In the genomic region with DNA sequence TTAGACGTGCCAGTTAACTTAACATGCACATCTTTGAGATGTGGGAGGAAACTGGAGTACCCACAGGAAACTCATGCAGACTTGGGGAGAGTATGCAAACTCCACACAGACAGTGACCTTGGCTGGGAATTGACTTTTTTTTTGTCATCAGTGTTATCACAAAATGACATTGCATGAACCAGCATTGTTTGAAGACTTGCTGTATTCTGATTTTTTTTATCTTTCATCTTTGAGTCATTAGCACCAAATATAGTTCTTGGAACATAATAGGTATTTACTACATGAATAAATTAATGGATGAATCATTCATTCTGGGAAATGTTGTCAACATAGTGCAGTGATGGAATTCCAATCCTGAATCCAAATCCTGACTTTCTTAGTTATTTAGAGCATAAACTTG, we compare ENCODE assay signal across 26 cellular contexts.
DNase-seq lines count a peak whose midpoint lies in the region; ATAC-seq, FAIRE-seq and TF ChIP-seq lines count a peak whose summit lies in the region.
"Had no signal": no experiment of that assay in that cellular context is flagged by ENCODE, and none has a peak within 500 bp of the region (broad histone marks: within the 10 kb centered on the region; RNA-seq: fewer than 3 reads in every experiment).

No MANE protein-coding gene starts in this region.

- H3K27ac ChIP-seq in GM23248 (no peak overlapping the region), astrocyte (ENCODE audit: low read depth, low read length) (no peak overlapping the region)
- H3K27ac ChIP-seq: BLaER1 treated with 17β-estradiol and CSF1 and Interleukin-3, amounts not matched to agents 10 nM and 100 nM; upper lobe of right lung had no signal

- H3K79me2 ChIP-seq in GM23248 (ENCODE audit: insufficient read depth), result no peaks in the 10 kb centered on the region
- no peaks in the 10 kb centered on the region for H3K79me2 ChIP-seq in astrocyte (ENCODE audit: insufficient read depth, low read length)

- FAIRE-seq in astrocyte (lab: Jason Lieb, UNC), result peak; percentile 90

- H3K36me3 Mint-ChIP-seq in astrocyte (ENCODE audit: low read depth, unreplicated experiment), result peaks cover 8% of the 10 kb centered on the region

- in situ Hi-C loops in GM23248 (cut with MboI), result no loop called here

- no peaks in the 10 kb centered on the region for H3K27me3 Mint-ChIP-seq in astrocyte (ENCODE audit: low read depth, unreplicated experiment)
- H3K27me3 Mint-ChIP-seq: dendritic cell treated with granulocyte-macrophage colony-stimulating factor and Interleukin-4, amounts not matched to agents 40 ng/mL and 50 ng/mL, for 4 days; progenitor cell of endocrine pancreas had no signal

- H3K9me3 ChIP-seq in GM23248 (ENCODE audit: low read depth) (no peaks in the 10 kb centered on the region), astrocyte (ENCODE audit: insufficient read depth, low read depth, low read length) (no peaks in the 10 kb centered on the region)
- H3K9me3 ChIP-seq: upper lobe of right lung had no signal

- peak overlapping the region; percentile 47 for H3K4me2 ChIP-seq in GM23248 (ENCODE audit: unreplicated experiment)
- H3K4me2 ChIP-seq in astrocyte (ENCODE audit: low read length), result no peak overlapping the region
- H3K4me2 ChIP-seq: BLaER1 treated with 17β-estradiol and CSF1 and Interleukin-3, amounts not matched to agents 10 nM and 100 nM had no signal

- H4K20me1 ChIP-seq in GM23248 (ENCODE audit: insufficient read depth) (no peaks in the 10 kb centered on the region), astrocyte (ENCODE audit: insufficient read depth, low read length) (no peaks in the 10 kb centered on the region)

- H2AFZ ChIP-seq in GM23248 (no peak overlapping the region), astrocyte (ENCODE audit: low read depth, low read length) (no peak overlapping the region)

- no peak overlapping the region for H3K4me3 ChIP-seq in GM23248
- H3K4me3 ChIP-seq in astrocyte (ENCODE audit: insufficient read depth, low read depth, low read length), result no peak overlapping the region
- H3K4me3 ChIP-seq in fibroblast of the aortic adventitia (ENCODE audit: low read depth, low read length), result no peak overlapping the region
- H3K4me3 ChIP-seq: BLaER1 treated with 17β-estradiol and CSF1 and Interleukin-3, amounts not matched to agents 10 nM and 100 nM; upper lobe of right lung had no signal

- DNase-seq in AG08395 (ENCODE audit: low spot score) (peak; percentile 26), GM23248 (peak; percentile 40), astrocyte (ENCODE audit: low read depth) (peak; percentile 71), fibroblast of the aortic adventitia (ENCODE audit: low read depth) (peak; percentile 69), iPS-NIHi7 (ENCODE audit: extremely low spot score) (no peak), RPMI8226 (no peak)
- no peak for DNase-seq in activated T-cell treated with anti-CD3 and anti-CD28 coated beads, Interleukin-2, amount 50 U/mL, for 48 hours
- DNase-seq: activated CD8-positive, alpha-beta T cell treated with anti-CD3 and anti-CD28 coated beads, Interleukin-2, amount 10 ng/mL, durations not matched to agents 7 days and 5 days; activated gamma-delta T cell treated with Interleukin-2 at 50 U/mL for 16 hours; activated T-cell treated with anti-CD3 and anti-CD28 coated beads for 4 hours; caudate nucleus; DND-41; foreskin fibroblast; immature natural killer cell; mesenchymal stem cell; NCI-H2081; NCI-H446; NCI-H82; OCI-M1; SIG-M5; T-helper 1 cell; upper lobe of right lung had no signal

- no peak overlapping the region for H3K4me3 Mint-ChIP-seq in astrocyte (ENCODE audit: unreplicated experiment)
- H3K4me3 Mint-ChIP-seq: activated CD8-positive, alpha-beta T cell treated with anti-CD3 and anti-CD28 coated beads, Interleukin-2, amount 10 ng/mL, durations not matched to agents 7 days and 5 days; dendritic cell treated with granulocyte-macrophage colony-stimulating factor and Interleukin-4, amounts not matched to agents 40 ng/mL and 50 ng/mL, for 4 days; immature natural killer cell had no signal

- H3K36me3 ChIP-seq in GM23248 (ENCODE audit: low read depth) (peaks cover 3% of the 10 kb centered on the region; the same call in 1 of the 2 replicates), astrocyte (ENCODE audit: insufficient read depth, low read length) (no peaks in the 10 kb centered on the region)

- no peaks in the 10 kb centered on the region for H3K9me3 Mint-ChIP-seq in astrocyte (ENCODE audit: unreplicated experiment)
- H3K9me3 Mint-ChIP-seq: dendritic cell treated with granulocyte-macrophage colony-stimulating factor and Interleukin-4, amounts not matched to agents 40 ng/mL and 50 ng/mL, for 4 days; immature natural killer cell had no signal

- no peaks in the 10 kb centered on the region for H3K4me1 Mint-ChIP-seq in astrocyte (ENCODE audit: low read depth, unreplicated experiment)
- H3K4me1 Mint-ChIP-seq: immature natural killer cell had no signal

- peaks cover 21% of the 10 kb centered on the region for H3K4me1 ChIP-seq in GM23248 (ENCODE audit: insufficient read depth)
- H3K4me1 ChIP-seq in astrocyte (ENCODE audit: insufficient read depth, low read length), result peaks cover 6% of the 10 kb centered on the region
- H3K4me1 ChIP-seq: BLaER1 treated with 17β-estradiol and CSF1 and Interleukin-3, amounts not matched to agents 10 nM and 100 nM; upper lobe of right lung had no signal

- ATAC-seq in GM18868 (IDR thresholded peaks at IDR 0.05; ENCODE audit: unreplicated experiment), result no peak
- ATAC-seq: activated CD8-positive, alpha-beta T cell treated with anti-CD3 and anti-CD28 coated beads, Interleukin-2, amount 10 ng/mL, durations not matched to agents 7 days and 5 days; upper lobe of right lung had no signal

- H3K27me3 ChIP-seq in GM23248 (replicated peaks; ENCODE audit: insufficient read depth), result no peaks in the 10 kb centered on the region
- no peaks in the 10 kb centered on the region for H3K27me3 ChIP-seq in astrocyte (ENCODE audit: insufficient read depth, low read length)
- H3K27me3 ChIP-seq: BLaER1 treated with 17β-estradiol and CSF1 and Interleukin-3, amounts not matched to agents 10 nM and 100 nM; upper lobe of right lung had no signal

- 0% methylated on average over 1 of the region's 1 CpG for WGBS in GM23248 (ENCODE audit: low coverage in 1 of 2, low lambda C conversion rate in 2 of 2, missing lambda C conversion rate in 2 of 2), 2 experiments

- TF ChIP-seq CTCF in astrocyte (IDR thresholded peaks at IDR 0.05; ENCODE audit: insufficient read depth, low read depth, low read length), result no peak
- TF ChIP-seq CTCF in fibroblast of the aortic adventitia (IDR thresholded peaks at IDR 0.05; ENCODE audit: insufficient read depth, low read length), result no peak

- peaks cover 14% of the 10 kb centered on the region; the same call in 1 of the 2 replicates for H3F3A ChIP-seq in GM23248 (ENCODE audit: insufficient read depth)

- H3K9ac ChIP-seq in GM23248 (no peak overlapping the region), astrocyte (ENCODE audit: low read length) (no peak overlapping the region)
- H3K9ac ChIP-seq: BLaER1 treated with 17β-estradiol and CSF1 and Interleukin-3, amounts not matched to agents 10 nM and 100 nM had no signal

- no peaks in the 10 kb centered on the region for H3K9me2 ChIP-seq in GM23248 (ENCODE audit: insufficient read depth)

- no peak overlapping the region for H3K27ac Mint-ChIP-seq in astrocyte (ENCODE audit: unreplicated experiment)
- H3K27ac Mint-ChIP-seq: activated CD8-positive, alpha-beta T cell treated with anti-CD3 and anti-CD28 coated beads, Interleukin-2, amount 10 ng/mL, durations not matched to agents 7 days and 5 days; dendritic cell treated with granulocyte-macrophage colony-stimulating factor and Interleukin-4, amounts not matched to agents 40 ng/mL and 50 ng/mL, for 4 days; progenitor cell of endocrine pancreas had no signal

Comparison
In these comparisons a context has a peak if more than half of its experiments do, and no peak if none do; other contexts are left out.
1. DNase-seq: peak in AG08395 (single experiment), GM23248 (single experiment), astrocyte (single experiment) and fibroblast of the aortic adventitia (single experiment); none in iPS-NIHi7 (single experiment), RPMI8226 (single experiment) and activated T-cell treated with anti-CD3 and anti-CD28 coated beads, Interleukin-2, amount 50 U/mL, for 48 hours (0 of 2).